Comparison of ENCODE assay signal across 8 cellular contexts in genomic region chr11:69352715-69353325, GRCh38. TPM values are rescaled to one million over a fixed set of nuclear protein-coding genes. Genes with fewer than 3 reads are reported as not detected.
DNase-seq lines count a peak whose midpoint lies in the region; ATAC-seq and TF ChIP-seq lines count a peak whose summit lies in the region.

No MANE protein-coding gene starts in this region.

- H3K4me1 Mint-ChIP-seq in natural killer cell treated with Interleukin-12 subunit alpha and Interleukin-12 subunit beta and Interleukin-15 and Interleukin-18, amount 100 ng/mL, for 72 hours (ENCODE audit: low read depth in 2 of 2) = peaks cover 0 to 8% of the 10 kb centered on the region in 2 donors

- DNase-seq in COLO829 (ENCODE audit: low spot score) (peak; percentile 56), NCI-H524 treated with DMSO at 0.1 percent for 48 hours (lab: John Stamatoyannopoulos, UW) (peak; percentile 50), brain microvascular endothelial cell (peak; percentile 95), NCI-H1694 (lab: John Stamatoyannopoulos, UW) (no peak), NCI-H2029 treated with DMSO at 0.1 percent for 48 hours (lab: John Stamatoyannopoulos, UW) (no peak), C1 segment of cervical spinal cord (lab: John Stamatoyannopoulos, UW) (no peak)
- no peak for DNase-seq in natural killer cell treated with Interleukin-12 subunit alpha and Interleukin-12 subunit beta and Interleukin-15 and Interleukin-18, amount 100 ng/mL, for 72 hours (ENCODE audit: low spot score)

- in situ Hi-C loops in brain microvascular endothelial cell (cut with HindIII; ENCODE audit: low pct_ligation_motif_present, low sequenced_read_pairs) = no loop called here

- H3K27me3 Mint-ChIP-seq in natural killer cell treated with Interleukin-12 subunit alpha and Interleukin-12 subunit beta and Interleukin-15 and Interleukin-18, amount 100 ng/mL, for 72 hours = peaks cover 19 to 22% of the 10 kb centered on the region in 2 donors

- H3K27ac ChIP-seq in brain microvascular endothelial cell = peak overlapping the region; percentile 72

- H3K36me3 Mint-ChIP-seq in natural killer cell treated with Interleukin-12 subunit alpha and Interleukin-12 subunit beta and Interleukin-15 and Interleukin-18, amount 100 ng/mL, for 72 hours = peaks cover 4% of the 10 kb centered on the region

- peak; percentile 69 to 74 for ATAC-seq in natural killer cell treated with Interleukin-12 subunit alpha and Interleukin-12 subunit beta and Interleukin-15 and Interleukin-18, amount 100 ng/mL, for 72 hours
- no peak for ATAC-seq in GM18870 (IDR thresholded peaks at IDR 0.05; ENCODE audit: unreplicated experiment)

- peak; percentile 25 for TF ChIP-seq CTCF in brain microvascular endothelial cell (IDR thresholded peaks at IDR 0.05; ENCODE audit: low read depth, low read length, missing control alignments)

- no peaks in the 10 kb centered on the region for H3K27me3 ChIP-seq in brain microvascular endothelial cell (replicated peaks)

- H3K4me3 ChIP-seq in brain microvascular endothelial cell (ENCODE audit: low read depth, low read length) = no peak overlapping the region

- H3K27ac Mint-ChIP-seq in natural killer cell treated with Interleukin-12 subunit alpha and Interleukin-12 subunit beta and Interleukin-15 and Interleukin-18, amount 100 ng/mL, for 72 hours = peak overlapping the region in 1 of 2 donors; percentile 42

- H3K4me3 Mint-ChIP-seq in natural killer cell treated with Interleukin-12 subunit alpha and Interleukin-12 subunit beta and Interleukin-15 and Interleukin-18, amount 100 ng/mL, for 72 hours = no peak overlapping the region

- no peaks in the 10 kb centered on the region for H3K36me3 ChIP-seq in brain microvascular endothelial cell (replicated peaks)

- no peaks in the 10 kb centered on the region for H3K9me3 Mint-ChIP-seq in natural killer cell treated with Interleukin-12 subunit alpha and Interleukin-12 subunit beta and Interleukin-15 and Interleukin-18, amount 100 ng/mL, for 72 hours

RNA-seq across cellular contexts. Expression of gene MYEOV, which starts 58.9 kb away (rescaled TPM):
- not detected for total RNA-seq in natural killer cell treated with Interleukin-12 subunit alpha and Interleukin-12 subunit beta and Interleukin-15 and Interleukin-18, amount 100 ng/mL, for 72 hours

Comparison
In these comparisons a context has a peak if more than half of its experiments do, and no peak if none do; other contexts are left out.
1. DNase-seq: peak in COLO829 (single experiment), NCI-H524 treated with DMSO at 0.1 percent for 48 hours (single experiment) and brain microvascular endothelial cell (single experiment); none in natural killer cell treated with Interleukin-12 subunit alpha and Interleukin-12 subunit beta and Interleukin-15 and Interleukin-18, amount 100 ng/mL, for 72 hours (single experiment), NCI-H1694 (single experiment), NCI-H2029 treated with DMSO at 0.1 percent for 48 hours (single experiment) and C1 segment of cervical spinal cord (0 of 14).